8 cellular contexts compared by ENCODE assay signal in the genomic region with DNA sequence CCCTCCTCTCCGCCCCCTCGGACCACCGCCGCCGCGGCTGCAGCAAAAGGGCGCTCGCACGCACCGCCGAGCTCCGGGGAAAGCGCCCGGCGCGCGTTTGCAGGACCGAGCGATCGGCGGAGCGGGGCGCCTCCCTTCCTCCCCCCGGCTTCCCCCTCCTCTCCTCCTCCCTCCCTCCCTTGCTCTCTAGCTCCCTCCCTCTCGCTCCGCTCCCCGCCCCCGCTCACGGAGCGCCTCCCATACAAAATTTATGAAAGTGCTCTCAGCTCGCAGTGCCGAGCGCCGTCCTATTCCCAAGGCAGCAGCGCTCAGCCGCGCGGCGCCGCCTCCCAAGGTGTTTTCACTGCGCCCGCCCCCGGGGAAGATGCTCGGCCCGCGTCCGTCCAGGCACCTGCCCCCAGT. TPM values are rescaled to one million over a fixed set of nuclear protein-coding genes. Genes with fewer than 3 reads are reported as not detected.
A peak's percentile ranks its signal among the peaks of the same experiment; 100 is the strongest.
DNase-seq lines count a peak whose midpoint lies in the region; ATAC-seq lines count a peak whose summit lies in the region.

A gene with protein sequence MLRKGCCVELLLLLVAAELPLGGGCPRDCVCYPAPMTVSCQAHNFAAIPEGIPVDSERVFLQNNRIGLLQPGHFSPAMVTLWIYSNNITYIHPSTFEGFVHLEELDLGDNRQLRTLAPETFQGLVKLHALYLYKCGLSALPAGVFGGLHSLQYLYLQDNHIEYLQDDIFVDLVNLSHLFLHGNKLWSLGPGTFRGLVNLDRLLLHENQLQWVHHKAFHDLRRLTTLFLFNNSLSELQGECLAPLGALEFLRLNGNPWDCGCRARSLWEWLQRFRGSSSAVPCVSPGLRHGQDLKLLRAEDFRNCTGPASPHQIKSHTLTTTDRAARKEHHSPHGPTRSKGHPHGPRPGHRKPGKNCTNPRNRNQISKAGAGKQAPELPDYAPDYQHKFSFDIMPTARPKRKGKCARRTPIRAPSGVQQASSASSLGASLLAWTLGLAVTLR (minus strand): TSS at position 115 of the 402 bp plus-strand sequence. CDS start 469 bp downstream, outside the sequence.

- no peaks in the 10 kb centered on the region for H3K9me3 ChIP-seq in mesodermal cell (ENCODE audit: control insufficient read depth, low read length)

- no peaks in the 10 kb centered on the region for H3K4me1 ChIP-seq in mesodermal cell (ENCODE audit: control insufficient read depth, insufficient read depth, low read length, poor library complexity, severe bottlenecking)

- no peak within 1 kb of the TSS for H3K27ac ChIP-seq in mesodermal cell (ENCODE audit: low read depth, low read length, severe bottlenecking)

- 0 to 1% methylated on average over 21 to 37 of the region's 47 CpGs for WGBS in mesodermal cell (ENCODE audit: insufficient coverage in 2 of 2), 2 experiments

- peaks cover 2% of the 10 kb centered on the region for H3K36me3 Mint-ChIP-seq in activated CD8-positive, alpha-beta T cell treated with anti-CD3 and anti-CD28 coated beads, Interleukin-2, amount 10 ng/mL, durations not matched to agents 7 days and 5 days (ENCODE audit: low read depth)

- H3K27ac Mint-ChIP-seq in activated CD8-positive, alpha-beta T cell treated with anti-CD3 and anti-CD28 coated beads, Interleukin-2, amount 10 ng/mL, durations not matched to agents 7 days and 5 days = no peak within 1 kb of the TSS

- DNase-seq in GM04503 (ENCODE audit: low read depth) (peak; percentile 57), NCI-H2171 (lab: John Stamatoyannopoulos, UW) (peak; percentile 92)
- DNase-seq in activated CD8-positive, alpha-beta T cell treated with anti-CD3 and anti-CD28 coated beads, Interleukin-2, amount 10 ng/mL, durations not matched to agents 7 days and 5 days = peak; percentile 80
- peak; percentile 64 for DNase-seq in effector CD4-positive, alpha-beta T cell
- peak; percentile 63 to 70 for DNase-seq in stimulated activated CD8-positive, alpha-beta memory T cell treated with anti-CD3 and anti-CD28 coated beads, Interleukin-7, amount 100 ng/mL, for 4 hours (ENCODE audit: low read depth in 2 of 2)

- CTCF ChIA-PET in activated CD8-positive, alpha-beta T cell treated with anti-CD3 and anti-CD28 coated beads, Interleukin-2, amount 10 ng/mL, durations not matched to agents 7 days and 5 days (lab: Charles Lee) = interaction anchor here (0.9 to 1.7 kb wide), 5 partner anchors 29 to 144 kb away, joined by 3 to 21 read pairs (median 4); a partner anchor contains a TSS

- POLR2A ChIA-PET in activated CD8-positive, alpha-beta T cell treated with anti-CD3 and anti-CD28 coated beads, Interleukin-2, amount 10 ng/mL, durations not matched to agents 7 days and 5 days (lab: Charles Lee) = no interaction called here

- peaks cover 58% of the 10 kb centered on the region for H3K27me3 Mint-ChIP-seq in activated CD8-positive, alpha-beta T cell treated with anti-CD3 and anti-CD28 coated beads, Interleukin-2, amount 10 ng/mL, durations not matched to agents 7 days and 5 days (ENCODE audit: low read depth)

- H3K4me3 Mint-ChIP-seq in activated CD8-positive, alpha-beta T cell treated with anti-CD3 and anti-CD28 coated beads, Interleukin-2, amount 10 ng/mL, durations not matched to agents 7 days and 5 days = peak within 1 kb of the TSS; percentile 66

- H3K36me3 ChIP-seq in mesodermal cell (ENCODE audit: control insufficient read depth, insufficient read depth, low read length) = no peaks in the 10 kb centered on the region

- ATAC-seq in activated CD8-positive, alpha-beta T cell treated with anti-CD3 and anti-CD28 coated beads, Interleukin-2, amount 10 ng/mL, durations not matched to agents 7 days and 5 days = peak; percentile 38
- no peak for ATAC-seq in GM19455 (IDR thresholded peaks at IDR 0.05; ENCODE audit: unreplicated experiment)
- no peak for ATAC-seq in GM21825 (IDR thresholded peaks at IDR 0.05; ENCODE audit: unreplicated experiment)

- H3K4me1 Mint-ChIP-seq in activated CD8-positive, alpha-beta T cell treated with anti-CD3 and anti-CD28 coated beads, Interleukin-2, amount 10 ng/mL, durations not matched to agents 7 days and 5 days (ENCODE audit: low read depth) = peaks cover 25% of the 10 kb centered on the region

- no peaks in the 10 kb centered on the region for H3K9me3 Mint-ChIP-seq in activated CD8-positive, alpha-beta T cell treated with anti-CD3 and anti-CD28 coated beads, Interleukin-2, amount 10 ng/mL, durations not matched to agents 7 days and 5 days (ENCODE audit: insufficient read depth)

- peak within 1 kb of the TSS; percentile 42 for H3K4me3 ChIP-seq in mesodermal cell (ENCODE audit: extremely low read depth, insufficient read depth, low read length, poor library complexity, severe bottlenecking)

RNA-seq across cellular contexts. Expression of the gene that starts here (rescaled TPM):
- total RNA-seq in activated CD8-positive, alpha-beta T cell treated with anti-CD3 and anti-CD28 coated beads, Interleukin-2, amount 10 ng/mL, durations not matched to agents 7 days and 5 days = under 1 TPM; 0.10 to 0.18 TPM
- polyA plus RNA-seq in mesodermal cell (2013, experiment 1 of 2) = 0.52 TPM
- polyA plus RNA-seq in mesodermal cell (2013, experiment 2 of 2) = 0.56 TPM

Comparison
In these comparisons a context has a peak if more than half of its experiments do, and no peak if none do; other contexts are left out.
1. Peak in DNase-seq and ATAC-seq in activated CD8-positive, alpha-beta T cell treated with anti-CD3 and anti-CD28 coated beads, Interleukin-2, amount 10 ng/mL, durations not matched to agents 7 days and 5 days; RNA of the gene not detected or under 1 TPM.